8 cellular contexts compared by ENCODE assay signal in genomic region chr12:57603758-57604453, GRCh38. TPM values are rescaled to one million over a fixed set of nuclear protein-coding genes. Genes with fewer than 3 reads are reported as not detected.
DNase-seq lines count a peak whose midpoint lies in the region; ATAC-seq and TF ChIP-seq lines count a peak whose summit lies in the region.

No MANE protein-coding gene starts in this region.

- no CpG with 5 or more reads among the region's 6 CpGs for WGBS in iPS DF 6.9 (ENCODE audit: insufficient coverage, insufficient read length)

- peak overlapping the region; percentile 98 for H2AFZ ChIP-seq in ACC112 (ENCODE audit: low read length, unreplicated experiment)

- DNase-seq in H7 (peak; percentile 69), amniotic epithelial cell (ENCODE audit: low read depth) (peak; percentile 54), iPS DF 6.9 (ENCODE audit: low read depth, low spot score) (no peak), retinal pigment epithelial cell (ENCODE audit: low read depth) (no peak)
- DNase-seq in central memory CD4-positive, alpha-beta T cell = no peak

- no peak for TF ChIP-seq CTCF in retinal pigment epithelial cell (conservative IDR thresholded peaks at IDR 0.05; ENCODE audit: low read depth, low read length)

- H3K27ac ChIP-seq in ACC112 (ENCODE audit: low read depth, low read length) (peak overlapping the region; percentile 37; the same call in 1 of the 2 replicates), iPS DF 6.9 (ENCODE audit: low read length) (no peak overlapping the region)

- H3K27me3 ChIP-seq in ACC112 (ENCODE audit: insufficient read depth, low read length) (no peaks in the 10 kb centered on the region), H7 (ENCODE audit: control insufficient read depth, insufficient read depth, low read length) (no peaks in the 10 kb centered on the region), iPS DF 6.9 (ENCODE audit: control insufficient read depth, insufficient read depth, low read length) (no peaks in the 10 kb centered on the region)

- H3K4me1 ChIP-seq in ACC112 (ENCODE audit: control insufficient read depth, insufficient read depth, low read length, unreplicated experiment) (peaks cover 17% of the 10 kb centered on the region), iPS DF 6.9 (ENCODE audit: control insufficient read depth, insufficient read depth, low read length) (peaks cover 3% of the 10 kb centered on the region)

- peaks cover 6% of the 10 kb centered on the region; the same call in 1 of the 2 replicates for H3K36me3 ChIP-seq in ACC112 (ENCODE audit: insufficient read depth, low read length)
- peaks cover 6% of the 10 kb centered on the region for H3K36me3 ChIP-seq in H7 (replicated peaks; ENCODE audit: control insufficient read depth, insufficient read depth, low read length)
- H3K36me3 ChIP-seq in iPS DF 6.9 (ENCODE audit: control insufficient read depth, insufficient read depth, low read length) = peaks cover 6% of the 10 kb centered on the region; the same call in 1 of the 2 replicates

- ATAC-seq in GM19467 (IDR thresholded peaks at IDR 0.05; ENCODE audit: unreplicated experiment) = no peak
- ATAC-seq in GM19328 (IDR thresholded peaks at IDR 0.05; ENCODE audit: unreplicated experiment) = no peak

- no peaks in the 10 kb centered on the region for H3K9me3 ChIP-seq in iPS DF 6.9 (ENCODE audit: control insufficient read depth, insufficient read depth, low read length)

- no peaks in the 10 kb centered on the region for H3K79me2 ChIP-seq in ACC112 (ENCODE audit: control insufficient read depth, insufficient read depth, low read length, unreplicated experiment)

- H3K4me3 ChIP-seq in ACC112 (ENCODE audit: low read depth, low read length) (peak overlapping the region; percentile 81), H7 (ENCODE audit: insufficient read depth, low read depth, low read length) (peak overlapping the region; percentile 71), iPS DF 6.9 (ENCODE audit: low read length) (peak overlapping the region; percentile 86; the same call in 1 of the 2 replicates), retinal pigment epithelial cell (ENCODE audit: low read length) (peak overlapping the region; percentile 91)

RNA-seq across cellular contexts. Expression of gene DTX3, which starts 0.7 kb away (rescaled TPM):
- total RNA-seq in H7 (2014; rRNA removed; shearing (Covaris generic)) = 42.9 and 52.9 TPM in 2 replicates

RNA-seq across cellular contexts. Expression of gene ARHGEF25, which starts 7.3 kb away (rescaled TPM):
- 8.7 and 19.8 TPM in 2 replicates for total RNA-seq in H7 (2014; rRNA removed; shearing (Covaris generic))

RNA-seq across cellular contexts. Expression of gene PIP4K2C, which starts 12.9 kb away (rescaled TPM):
- total RNA-seq in H7 (2014; rRNA removed; shearing (Covaris generic)) = 26.0 and 26.3 TPM in 2 replicates

RNA-seq across cellular contexts. Expression of gene B4GALNT1, which starts 29.1 kb away (rescaled TPM):
- 0.59 and 0.70 TPM in 2 replicates for total RNA-seq in H7 (2014; rRNA removed; shearing (Covaris generic))

RNA-seq across cellular contexts. Expression of gene KIF5A, which starts 54.1 kb away (rescaled TPM):
- total RNA-seq in H7 (2014; rRNA removed; shearing (Covaris generic)) = 1.0 and 1.3 TPM in 2 replicates

Comparison
In these comparisons a context has a peak if more than half of its experiments do, and no peak if none do; other contexts are left out.
1. DNase-seq: peak in H7 (single experiment) and amniotic epithelial cell (single experiment); none in iPS DF 6.9 (single experiment), retinal pigment epithelial cell (single experiment) and central memory CD4-positive, alpha-beta T cell (single experiment).
2. Peak in every context shown above with its lines, with median percentiles within 50 percentile points of each other: H3K4me3 ChIP-seq.